Comparison of ENCODE assay signal across 8 cellular contexts in genomic region chr5:122195784-122196394, GRCh38.
A peak's percentile ranks its signal among the peaks of the same experiment; 100 is the strongest.
DNase-seq lines count a peak whose midpoint lies in the region; ATAC-seq and TF ChIP-seq lines count a peak whose summit lies in the region.

No MANE protein-coding gene starts in this region.

- peak in 11 of 12 donors; percentile 45 to 70 (median 56) for TF ChIP-seq CTCF in heart left ventricle (IDR thresholded peaks at IDR 0.05)
- peak in 1 of 2 donors; percentile 69 for TF ChIP-seq CTCF in right atrium auricular region (IDR thresholded peaks at IDR 0.05)
- TF ChIP-seq CTCF in ascending aorta (IDR thresholded peaks at IDR 0.05) = peak; percentile 50 to 70 (median 52)
- TF ChIP-seq CTCF in vagina (IDR thresholded peaks at IDR 0.05) = peak; percentile 42 to 65 (median 43)

- TF ChIP-seq POLR2A in heart left ventricle (IDR thresholded peaks at IDR 0.05) = no peak
- TF ChIP-seq POLR2A in vagina (IDR thresholded peaks at IDR 0.05) = no peak

- ATAC-seq in heart left ventricle (peak in 2 of 4 donors; percentile 63 to 72), HG03280 (IDR thresholded peaks at IDR 0.05; ENCODE audit: unreplicated experiment) (no peak)

- no peaks in the 10 kb centered on the region for H3K9me3 ChIP-seq in heart left ventricle
- no peaks in the 10 kb centered on the region for H3K9me3 ChIP-seq in right atrium auricular region
- no peaks in the 10 kb centered on the region for H3K9me3 ChIP-seq in ascending aorta
- no peaks in the 10 kb centered on the region for H3K9me3 ChIP-seq in vagina

- no peak overlapping the region for H3K4me3 ChIP-seq in heart left ventricle
- H3K4me3 ChIP-seq in right atrium auricular region = no peak overlapping the region
- no peak overlapping the region for H3K4me3 ChIP-seq in ascending aorta
- no peak overlapping the region for H3K4me3 ChIP-seq in vagina

- peaks cover 0 to 5% (median 0%) of the 10 kb centered on the region in 9 donors for H3K27me3 ChIP-seq in heart left ventricle
- no peaks in the 10 kb centered on the region for H3K27me3 ChIP-seq in right atrium auricular region
- no peaks in the 10 kb centered on the region for H3K27me3 ChIP-seq in ascending aorta
- H3K27me3 ChIP-seq in vagina = no peaks in the 10 kb centered on the region

- WGBS in heart left ventricle, 4 donors = 30 to 35% (median 32%) methylated on average over 3 of the region's 3 CpGs

- H3K27ac ChIP-seq in heart left ventricle (no peak overlapping the region), right atrium auricular region (no peak overlapping the region), ascending aorta (no peak overlapping the region), vagina (no peak overlapping the region)

- intact Hi-C loops in heart left ventricle (cut with DNase I) (loop anchor here in 8 of 10 donors (1.0 to 10.0 kb wide), 7 partner anchors 216 to 301 kb away; no protein-coding TSS in a partner anchor), ascending aorta (cut with DNase I) (loop anchor here (5.0 kb wide), 1 partner anchor 116 kb away; the partner anchor contains the start of gene SNCAIP), vagina (cut with DNase I) (no loop called here)

- H3K4me1 ChIP-seq in heart left ventricle = peaks cover 0 to 3% (median 0%) of the 10 kb centered on the region in 12 donors
- H3K4me1 ChIP-seq in right atrium auricular region = no peaks in the 10 kb centered on the region
- no peaks in the 10 kb centered on the region for H3K4me1 ChIP-seq in ascending aorta
- no peaks in the 10 kb centered on the region for H3K4me1 ChIP-seq in vagina

- no peaks in the 10 kb centered on the region for H3K36me3 ChIP-seq in heart left ventricle
- H3K36me3 ChIP-seq in right atrium auricular region = no peaks in the 10 kb centered on the region
- H3K36me3 ChIP-seq in ascending aorta = no peaks in the 10 kb centered on the region
- H3K36me3 ChIP-seq in vagina = no peaks in the 10 kb centered on the region

- no peak for DNase-seq in heart left ventricle
- DNase-seq in right atrium auricular region (ENCODE audit: low spot score) = no peak
- DNase-seq in NCI-H2196 (lab: John Stamatoyannopoulos, UW; ENCODE audit: unreplicated experiment) = peak; percentile 47
- DNase-seq in ascending aorta (ENCODE audit: low spot score in 2 of 2) = no peak
- peak; percentile 65 for DNase-seq in iris pigment epithelial cell (ENCODE audit: low read depth)
- DNase-seq in vagina (ENCODE audit: extremely low spot score in 2 of 2) = no peak
- no peak for DNase-seq in activated T-cell treated with anti-CD3 and anti-CD28 coated beads, Interleukin-2, amount 50 U/mL, for 48 hours

Comparison
In these comparisons a context has a peak if more than half of its experiments do, and no peak if none do; other contexts are left out.
1. DNase-seq: peak in NCI-H2196 (single experiment) and iris pigment epithelial cell (single experiment); none in heart left ventricle (0 of 5), right atrium auricular region (single experiment), ascending aorta (0 of 2), vagina (0 of 2) and activated T-cell treated with anti-CD3 and anti-CD28 coated beads, Interleukin-2, amount 50 U/mL, for 48 hours (0 of 2).